Comparison of ENCODE assay signal across 16 cellular contexts in the genomic region with DNA sequence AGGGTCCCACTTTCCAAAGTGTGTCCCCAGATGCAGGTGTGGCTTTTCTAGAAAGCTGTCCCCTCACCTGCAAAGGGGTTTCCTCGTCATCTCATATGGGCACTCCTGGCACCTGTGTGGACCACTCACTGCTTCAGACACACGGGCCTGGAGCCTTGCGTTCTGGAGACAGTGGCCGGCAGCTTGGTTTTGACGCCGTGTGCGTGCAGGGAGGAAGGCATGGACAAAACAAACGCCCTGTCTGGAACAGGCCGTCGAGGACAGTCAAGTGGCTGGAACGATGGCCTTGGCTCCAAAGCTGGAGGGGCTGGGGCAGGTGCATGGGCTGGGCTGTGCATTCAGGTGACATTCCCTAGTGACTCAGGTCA.
"Had no signal": no experiment of that assay in that cellular context is flagged by ENCODE, and none has a peak within 500 bp of the region (broad histone marks: within the 10 kb centered on the region; RNA-seq: fewer than 3 reads in every experiment).

No MANE protein-coding gene starts in this region.

- H3K4me1 ChIP-seq: uterus had no signal

- H3K9me3 ChIP-seq: mucosa of descending colon, neutrophil, suprapubic skin, thyroid gland, uterus had no signal

- ATAC-seq: esophagus mucosa; left lobe of liver; mucosa of descending colon; naive thymus-derived CD8-positive, alpha-beta T cell; stimulated activated effector memory CD8-positive, alpha-beta T cell treated with anti-CD3 and anti-CD28 coated beads, Interleukin-12 subunit alpha, Interleukin-12 subunit beta, amount 100 ng/mL, for 72 hours; stimulated activated naive CD8-positive, alpha-beta T cell treated with anti-CD3 and anti-CD28 coated beads, Interleukin-15, Interleukin-2, amounts not matched to agents 100 U/mL and 50 U/mL, for 24 hours had no signal

- H3K27me3 ChIP-seq: neutrophil, suprapubic skin, thyroid gland, uterus had no signal

- H3K4me1 Mint-ChIP-seq: immature natural killer cell; stimulated activated effector memory CD8-positive, alpha-beta T cell treated with anti-CD3 and anti-CD28 coated beads, Interleukin-12 subunit alpha, Interleukin-12 subunit beta, amount 100 ng/mL, for 72 hours had no signal

- DNase-seq: effector memory CD4-positive, alpha-beta T cell; immature natural killer cell; stimulated activated CD4-positive, alpha-beta T cell treated with anti-CD3 and anti-CD28 coated beads, Interleukin-4, amount 100 ng/mL, for 1 hour; stimulated activated CD8-positive, alpha-beta memory T cell treated with anti-CD3 and anti-CD28 coated beads, Interleukin-4, amount 100 ng/mL, for 48 hours; stimulated activated naive CD8-positive, alpha-beta T cell treated with anti-CD3 and anti-CD28 coated beads, Interleukin-15, Interleukin-2, amounts not matched to agents 100 U/mL and 50 U/mL, for 24 hours; thyroid gland; uterus had no signal

- H3K4me2 ChIP-seq: smooth muscle cell had no signal

- H3K27ac ChIP-seq: neutrophil, suprapubic skin had no signal

- H3K36me3 ChIP-seq: uterus had no signal

- H3K4me3 ChIP-seq: mucosa of descending colon, smooth muscle cell, suprapubic skin, thyroid gland, uterus had no signal

- H3K4me3 Mint-ChIP-seq: immature natural killer cell; naive thymus-derived CD8-positive, alpha-beta T cell; stimulated activated effector memory CD8-positive, alpha-beta T cell treated with anti-CD3 and anti-CD28 coated beads, Interleukin-12 subunit alpha, Interleukin-12 subunit beta, amount 100 ng/mL, for 72 hours; type B pancreatic cell had no signal

- H3K9me3 Mint-ChIP-seq: immature natural killer cell; naive thymus-derived CD8-positive, alpha-beta T cell; stimulated activated effector memory CD8-positive, alpha-beta T cell treated with anti-CD3 and anti-CD28 coated beads, Interleukin-12 subunit alpha, Interleukin-12 subunit beta, amount 100 ng/mL, for 72 hours; type B pancreatic cell had no signal

- H3K27ac Mint-ChIP-seq: immature natural killer cell; stimulated activated effector memory CD8-positive, alpha-beta T cell treated with anti-CD3 and anti-CD28 coated beads, Interleukin-12 subunit alpha, Interleukin-12 subunit beta, amount 100 ng/mL, for 72 hours; type B pancreatic cell had no signal

- H3K27me3 Mint-ChIP-seq: naive thymus-derived CD8-positive, alpha-beta T cell; type B pancreatic cell had no signal

- H3K36me3 Mint-ChIP-seq: type B pancreatic cell had no signal
